8 cellular contexts compared by ENCODE assay signal in genomic region chr17:4908711-4909496, GRCh38.
DNase-seq lines count a peak whose midpoint lies in the region; ATAC-seq and TF ChIP-seq lines count a peak whose summit lies in the region.

No MANE protein-coding gene starts in this region.

- H4K20me1 ChIP-seq in OCI-LY1 (ENCODE audit: insufficient read depth, low read length), result no peaks in the 10 kb centered on the region

- no peaks in the 10 kb centered on the region for H3K9me3 ChIP-seq in OCI-LY1 (ENCODE audit: low read length)
- no peaks in the 10 kb centered on the region for H3K9me3 ChIP-seq in mucosa of rectum (ENCODE audit: control insufficient read depth in 2 of 2, low read length in 2 of 2)

- H3K4me2 ChIP-seq in OCI-LY1 (ENCODE audit: low read length), result no peak overlapping the region

- TF ChIP-seq CTCF in OCI-LY1 (IDR thresholded peaks at IDR 0.05; ENCODE audit: low read length), result peak; percentile 70

- peak; percentile 72 for DNase-seq in DMS79 (lab: John Stamatoyannopoulos, UW)
- DNase-seq in HUDEP-2 (lab: John Stamatoyannopoulos, UW; ENCODE audit: unreplicated experiment in 76 of 76), result peak in 71 of 76 experiments; percentile 31 to 89 (median 70)
- peak; percentile 19 for DNase-seq in activated CD8-positive, alpha-beta memory T cell treated with anti-CD3 and anti-CD28 coated beads, Interleukin-2, amount 50 U/mL, for 24 hours (ENCODE audit: extremely low read depth)
- peak; percentile 84 for DNase-seq in epithelial cell of prostate (ENCODE audit: low read depth, low spot score)
- peak; percentile 49 to 52 for DNase-seq in stimulated activated CD8-positive, alpha-beta memory T cell treated with anti-CD3 and anti-CD28 coated beads, Interleukin-7, amount 100 ng/mL, for 1 hour (ENCODE audit: low read depth in 2 of 2)

- H3K4me1 ChIP-seq in OCI-LY1 (ENCODE audit: insufficient read depth, low read length, severe bottlenecking) (no peaks in the 10 kb centered on the region), mucosa of rectum (ENCODE audit: control insufficient read depth in 2 of 2, insufficient read depth in 2 of 2, low read length in 2 of 2) (peaks cover 7 to 9% of the 10 kb centered on the region in 2 donors)

- H3K9ac ChIP-seq in OCI-LY1 (ENCODE audit: low read length), result no peak overlapping the region
- peak overlapping the region; percentile 32 to 42 for H3K9ac ChIP-seq in mucosa of rectum (ENCODE audit: low read depth in 1 of 2, low read length in 2 of 2)

- no peak overlapping the region for H2AFZ ChIP-seq in OCI-LY1 (ENCODE audit: low read length)

- H3K27me3 ChIP-seq in OCI-LY1 (ENCODE audit: insufficient read depth, low read length), result no peaks in the 10 kb centered on the region
- H3K27me3 ChIP-seq in mucosa of rectum (ENCODE audit: control insufficient read depth in 2 of 2, insufficient read depth in 2 of 2, low read length in 2 of 2), result peaks cover 0 to 8% of the 10 kb centered on the region in 2 donors

- no peak overlapping the region for H3K27ac ChIP-seq in OCI-LY1 (ENCODE audit: low read depth, low read length, poor library complexity, severe bottlenecking)
- peak overlapping the region; percentile 99 for H3K27ac ChIP-seq in epithelial cell of prostate
- peak overlapping the region; percentile 13 to 50 for H3K27ac ChIP-seq in mucosa of rectum (ENCODE audit: low read depth in 2 of 2, low read length in 2 of 2)

- H3K4me3 ChIP-seq in OCI-LY1 (ENCODE audit: low read depth, low read length, poor library complexity, severe bottlenecking) (no peak overlapping the region), mucosa of rectum (ENCODE audit: low read length in 2 of 2) (peak overlapping the region; percentile 3 to 38)

- H3K36me3 ChIP-seq in OCI-LY1 (ENCODE audit: insufficient read depth, low read length) (no peaks in the 10 kb centered on the region), mucosa of rectum (ENCODE audit: control insufficient read depth in 2 of 2, insufficient read depth in 2 of 2, low read length in 2 of 2) (no peaks in the 10 kb centered on the region)

- no peaks in the 10 kb centered on the region for H3K9me2 ChIP-seq in OCI-LY1 (ENCODE audit: low read depth, low read length)

- H3F3A ChIP-seq in OCI-LY1 (ENCODE audit: insufficient read depth, low read length), result no peaks in the 10 kb centered on the region

- no peak for ATAC-seq in GM18873 (IDR thresholded peaks at IDR 0.05; ENCODE audit: low FRiP score, unreplicated experiment)

- no peaks in the 10 kb centered on the region for H3K79me2 ChIP-seq in OCI-LY1 (ENCODE audit: insufficient read depth, low read length)

Comparison
In these comparisons a context has a peak if more than half of its experiments do, and no peak if none do; other contexts are left out.
1. DNase-seq: peak in every context shown above with its lines; median percentile 84 in epithelial cell of prostate; 72 in DMS79; 70 in HUDEP-2; 50 in stimulated activated CD8-positive, alpha-beta memory T cell treated with anti-CD3 and anti-CD28 coated beads, Interleukin-7, amount 100 ng/mL, for 1 hour; 19 in activated CD8-positive, alpha-beta memory T cell treated with anti-CD3 and anti-CD28 coated beads, Interleukin-2, amount 50 U/mL, for 24 hours.